Comparison of ENCODE assay signal across 18 cellular contexts in the genomic region with DNA sequence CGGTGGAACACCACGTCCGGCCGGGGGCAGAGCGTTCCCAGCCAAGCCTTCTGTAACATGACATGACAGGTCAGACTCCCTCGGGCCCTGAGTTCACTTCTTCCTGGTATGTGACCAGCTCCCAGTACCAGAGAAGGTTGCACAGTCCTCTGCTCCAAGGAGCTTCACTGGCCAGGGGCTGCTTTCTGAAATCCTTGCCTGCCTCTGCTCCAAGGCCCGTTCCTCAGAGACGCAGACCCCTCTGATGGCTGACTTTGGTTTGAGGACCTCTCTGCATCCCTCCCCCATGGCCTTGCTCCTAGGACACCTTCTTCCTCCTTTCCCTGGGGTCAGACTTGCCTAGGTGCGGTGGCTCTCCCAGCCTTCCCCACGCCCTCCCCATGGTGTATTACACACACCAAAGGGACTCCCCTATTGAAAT. TPM values are rescaled to one million over a fixed set of nuclear protein-coding genes. Genes with fewer than 3 reads are reported as not detected.
DNase-seq lines count a peak whose midpoint lies in the region; ATAC-seq and TF ChIP-seq lines count a peak whose summit lies in the region.
"Had no signal": no experiment of that assay in that cellular context is flagged by ENCODE, and none has a peak within 500 bp of the region (broad histone marks: within the 10 kb centered on the region; RNA-seq: fewer than 3 reads in every experiment).

No MANE protein-coding gene starts in this region.

- no peak overlapping the region for H3K27ac Mint-ChIP-seq in activated CD8-positive, alpha-beta memory T cell treated with anti-CD3 and anti-CD28 coated beads, Interleukin-2, amount 10 ng/mL, durations not matched to agents 7 days and 5 days
- no peak overlapping the region for H3K27ac Mint-ChIP-seq in activated CD4-positive, alpha-beta memory T cell treated with anti-CD3 and anti-CD28 coated beads for 36 hours
- peak overlapping the region; percentile 100 for H3K27ac Mint-ChIP-seq in glutamatergic neuron (ENCODE audit: unreplicated experiment)
- H3K27ac Mint-ChIP-seq: activated B cell treated with CpG ODN at 0.5 μM for 24 hours; activated naive CD8-positive, alpha-beta T cell treated with anti-CD3 and anti-CD28 coated beads, Interleukin-2, amount 10 ng/mL, durations not matched to agents 7 days and 5 days had no signal

- no peak for DNase-seq in activated CD8-positive, alpha-beta memory T cell treated with anti-CD3 and anti-CD28 coated beads, Interleukin-2, amount 10 ng/mL, durations not matched to agents 7 days and 5 days
- no peak for DNase-seq in activated CD8-positive, alpha-beta memory T cell treated with anti-CD3 and anti-CD28 coated beads, Interleukin-2, amount 50 U/mL, for 4 hours
- no peak for DNase-seq in activated CD4-positive, alpha-beta memory T cell treated with anti-CD3 and anti-CD28 coated beads for 36 hours
- DNase-seq in glutamatergic neuron, result no peak
- peak; percentile 59 to 62 for DNase-seq in trophoblast cell
- no peak for DNase-seq in DMS53 treated with DMSO at 0.1 percent for 48 hours (lab: John Stamatoyannopoulos, UW; ENCODE audit: unreplicated experiment)
- no peak for DNase-seq in NCI-H146 (lab: John Stamatoyannopoulos, UW)
- no peak for DNase-seq in MM.1S
- DNase-seq: activated B cell treated with CpG ODN at 0.5 μM for 24 hours; activated naive CD8-positive, alpha-beta T cell treated with anti-CD3 and anti-CD28 coated beads, Interleukin-2, amount 10 ng/mL, durations not matched to agents 7 days and 5 days; colonic mucosa; DMS79; NCI-H526 treated with DMSO at 0.1 percent for 48 hours; SIG-M5 had no signal

- H4K20me1 ChIP-seq in MM.1S (ENCODE audit: insufficient read depth, low read length), result no peaks in the 10 kb centered on the region

- H2BK120ac ChIP-seq in trophoblast cell (ENCODE audit: insufficient read depth, low read length, poor library complexity), result no peak overlapping the region

- H2AFZ ChIP-seq in trophoblast cell (ENCODE audit: insufficient read depth, low read length, poor library complexity) (no peak overlapping the region), MM.1S (ENCODE audit: low read length) (no peak overlapping the region)

- no peaks in the 10 kb centered on the region for H3K9me2 ChIP-seq in MM.1S (replicated peaks; ENCODE audit: insufficient read depth, low read length)

- H3K4me3 ChIP-seq in trophoblast cell (ENCODE audit: low read depth, low read length), result no peak overlapping the region
- H3K4me3 ChIP-seq in MM.1S (ENCODE audit: low read length), result no peak overlapping the region
- H3K4me3 ChIP-seq: colonic mucosa had no signal

- H3K4ac ChIP-seq in trophoblast cell (ENCODE audit: low read depth, low read length), result no peak overlapping the region

- no peaks in the 10 kb centered on the region for H3K9me3 Mint-ChIP-seq in activated CD8-positive, alpha-beta memory T cell treated with anti-CD3 and anti-CD28 coated beads, Interleukin-2, amount 10 ng/mL, durations not matched to agents 7 days and 5 days (ENCODE audit: low read depth)
- H3K9me3 Mint-ChIP-seq in activated CD4-positive, alpha-beta memory T cell treated with anti-CD3 and anti-CD28 coated beads for 36 hours, result no peaks in the 10 kb centered on the region
- H3K9me3 Mint-ChIP-seq in glutamatergic neuron (ENCODE audit: unreplicated experiment), result peaks cover 26% of the 10 kb centered on the region
- H3K9me3 Mint-ChIP-seq: activated B cell treated with CpG ODN at 0.5 μM for 24 hours; activated naive CD8-positive, alpha-beta T cell treated with anti-CD3 and anti-CD28 coated beads, Interleukin-2, amount 10 ng/mL, durations not matched to agents 7 days and 5 days; IgD-negative memory B cell had no signal

- POLR2A ChIA-PET in activated CD4-positive, alpha-beta memory T cell treated with anti-CD3 and anti-CD28 coated beads for 36 hours (lab: Charles Lee), result no interaction called here

- H4K91ac ChIP-seq in trophoblast cell (ENCODE audit: low read depth, low read length), result no peak overlapping the region

- no peak overlapping the region for H3K14ac ChIP-seq in trophoblast cell (ENCODE audit: low read length)

- H3K4me1 ChIP-seq in trophoblast cell (ENCODE audit: control insufficient read depth in 1 of 2, insufficient read depth in 2 of 2, low read length in 2 of 2) (peaks cover 12 to 21% of the 10 kb centered on the region in 2 experiments), MM.1S (ENCODE audit: low read length) (peaks cover 4% of the 10 kb centered on the region; the same call in 1 of the 2 replicates)
- H3K4me1 ChIP-seq: colonic mucosa had no signal

- no peaks in the 10 kb centered on the region for H3K27me3 ChIP-seq in trophoblast cell (ENCODE audit: insufficient read depth, low read length)
- H3K27me3 ChIP-seq in MM.1S (replicated peaks; ENCODE audit: insufficient read depth, low read length), result peaks cover 56% of the 10 kb centered on the region
- H3K27me3 ChIP-seq: colonic mucosa, vagina had no signal

- no peak overlapping the region for H2BK12ac ChIP-seq in trophoblast cell (ENCODE audit: low read length)

- H3K9ac ChIP-seq in trophoblast cell (ENCODE audit: low read length), result no peak overlapping the region
- no peak overlapping the region for H3K9ac ChIP-seq in MM.1S (ENCODE audit: low read length)

- peak overlapping the region; percentile 17 for H4K8ac ChIP-seq in trophoblast cell (ENCODE audit: low read depth, low read length)

- peak overlapping the region; percentile 9 for H3K4me3 Mint-ChIP-seq in activated CD8-positive, alpha-beta memory T cell treated with anti-CD3 and anti-CD28 coated beads, Interleukin-2, amount 10 ng/mL, durations not matched to agents 7 days and 5 days
- peak overlapping the region; percentile 13 for H3K4me3 Mint-ChIP-seq in activated CD4-positive, alpha-beta memory T cell treated with anti-CD3 and anti-CD28 coated beads for 36 hours
- H3K4me3 Mint-ChIP-seq in glutamatergic neuron (ENCODE audit: unreplicated experiment), result peak overlapping the region; percentile 100

- peaks cover 3% of the 10 kb centered on the region for H3K9me3 ChIP-seq in trophoblast cell (ENCODE audit: insufficient read depth, low read depth, low read length)
- H3K9me3 ChIP-seq in MM.1S (replicated peaks; ENCODE audit: insufficient read depth, low read length), result no peaks in the 10 kb centered on the region
- H3K9me3 ChIP-seq: colonic mucosa, HAP-1, vagina had no signal

- H2AK5ac ChIP-seq in trophoblast cell (ENCODE audit: low read length), result no peak overlapping the region

- no peaks in the 10 kb centered on the region for H3K36me3 Mint-ChIP-seq in activated CD8-positive, alpha-beta memory T cell treated with anti-CD3 and anti-CD28 coated beads, Interleukin-2, amount 10 ng/mL, durations not matched to agents 7 days and 5 days
- peaks cover 2% of the 10 kb centered on the region for H3K36me3 Mint-ChIP-seq in activated CD4-positive, alpha-beta memory T cell treated with anti-CD3 and anti-CD28 coated beads for 36 hours
- H3K36me3 Mint-ChIP-seq in glutamatergic neuron (ENCODE audit: unreplicated experiment), result no peaks in the 10 kb centered on the region
- H3K36me3 Mint-ChIP-seq: activated naive CD8-positive, alpha-beta T cell treated with anti-CD3 and anti-CD28 coated beads, Interleukin-2, amount 10 ng/mL, durations not matched to agents 7 days and 5 days had no signal

- no peak overlapping the region for H3K23ac ChIP-seq in trophoblast cell (ENCODE audit: low read length)

- H3K27ac ChIP-seq in trophoblast cell (ENCODE audit: low read depth, low read length) (no peak overlapping the region), MM.1S (ENCODE audit: low read length) (no peak overlapping the region)
- H3K27ac ChIP-seq: colonic mucosa, foreskin keratinocyte, vagina had no signal

- H4K12ac ChIP-seq in trophoblast cell (ENCODE audit: low read depth, low read length), result no peak overlapping the region

- peaks cover 24% of the 10 kb centered on the region for H3K4me1 Mint-ChIP-seq in activated CD8-positive, alpha-beta memory T cell treated with anti-CD3 and anti-CD28 coated beads, Interleukin-2, amount 10 ng/mL, durations not matched to agents 7 days and 5 days
- H3K4me1 Mint-ChIP-seq in activated CD4-positive, alpha-beta memory T cell treated with anti-CD3 and anti-CD28 coated beads for 36 hours (ENCODE audit: low read depth), result peaks cover 23% of the 10 kb centered on the region
- H3K4me1 Mint-ChIP-seq in glutamatergic neuron (ENCODE audit: low read depth, unreplicated experiment), result peaks cover 27% of the 10 kb centered on the region

- no peak overlapping the region for H2BK5ac ChIP-seq in trophoblast cell (ENCODE audit: low read depth, low read length, poor library complexity)

- peaks cover 4% of the 10 kb centered on the region for H3K27me3 Mint-ChIP-seq in activated CD8-positive, alpha-beta memory T cell treated with anti-CD3 and anti-CD28 coated beads, Interleukin-2, amount 10 ng/mL, durations not matched to agents 7 days and 5 days
- H3K27me3 Mint-ChIP-seq in activated CD4-positive, alpha-beta memory T cell treated with anti-CD3 and anti-CD28 coated beads for 36 hours, result no peaks in the 10 kb centered on the region
- H3K27me3 Mint-ChIP-seq in glutamatergic neuron (ENCODE audit: unreplicated experiment), result peaks cover 17% of the 10 kb centered on the region
- H3K27me3 Mint-ChIP-seq: activated B cell treated with CpG ODN at 0.5 μM for 24 hours; activated naive CD8-positive, alpha-beta T cell treated with anti-CD3 and anti-CD28 coated beads, Interleukin-2, amount 10 ng/mL, durations not matched to agents 7 days and 5 days; IgD-negative memory B cell had no signal

- no peaks in the 10 kb centered on the region for H3F3A ChIP-seq in MM.1S (ENCODE audit: insufficient read depth, low read length)

- no peak for TF ChIP-seq CTCF in glutamatergic neuron (IDR thresholded peaks at IDR 0.05; ENCODE audit: partially characterized antibody, unreplicated experiment)
- no peak for TF ChIP-seq CTCF in MM.1S (IDR thresholded peaks at IDR 0.05; ENCODE audit: low read length)

- peak overlapping the region; percentile 1 for H3K18ac ChIP-seq in trophoblast cell (ENCODE audit: low read length)

- intact Hi-C loops in activated CD4-positive, alpha-beta memory T cell treated with anti-CD3 and anti-CD28 coated beads for 36 hours (cut with micrococcal nuclease), result no loop called here

- WGBS in trophoblast cell (ENCODE audit: extremely low coverage, insufficient coverage, insufficient read length), result no CpG with 5 or more reads among the region's 10 CpGs

- H3K4me2 ChIP-seq in trophoblast cell (ENCODE audit: low read length) (no peak overlapping the region), MM.1S (ENCODE audit: low read depth, low read length) (no peak overlapping the region)

- no peak for ATAC-seq in activated CD8-positive, alpha-beta memory T cell treated with anti-CD3 and anti-CD28 coated beads, Interleukin-2, amount 10 ng/mL, durations not matched to agents 7 days and 5 days
- ATAC-seq: foreskin keratinocyte had no signal

- peaks cover 8% of the 10 kb centered on the region for H3K79me1 ChIP-seq in trophoblast cell (ENCODE audit: low read length)

- peaks cover 11% of the 10 kb centered on the region for H3K79me2 ChIP-seq in trophoblast cell (ENCODE audit: control insufficient read depth, insufficient read depth, low read length, poor library complexity)
- no peaks in the 10 kb centered on the region for H3K79me2 ChIP-seq in MM.1S (ENCODE audit: low read length)

- H3K36me3 ChIP-seq in trophoblast cell (ENCODE audit: control insufficient read depth in 1 of 2, insufficient read depth in 2 of 2, low read length in 2 of 2), result no peaks in the 10 kb centered on the region
- H3K36me3 ChIP-seq in MM.1S (replicated peaks; ENCODE audit: insufficient read depth, low read length), result no peaks in the 10 kb centered on the region
- H3K36me3 ChIP-seq: colonic mucosa, HAP-1, vagina had no signal

- CTCF ChIA-PET in activated CD8-positive, alpha-beta memory T cell treated with anti-CD3 and anti-CD28 coated beads, Interleukin-2, amount 10 ng/mL, durations not matched to agents 7 days and 5 days (lab: Charles Lee), result interaction anchor here (1.3 kb wide), 1 partner anchor 156 kb away, joined by 3 read pairs; no protein-coding TSS in a partner anchor
- CTCF ChIA-PET in activated CD4-positive, alpha-beta memory T cell treated with anti-CD3 and anti-CD28 coated beads for 36 hours (lab: Charles Lee), result no interaction called here

RNA-seq across cellular contexts. Expression of a gene that starts 1.7 kb away (rescaled TPM):
- total RNA-seq in activated CD8-positive, alpha-beta memory T cell treated with anti-CD3 and anti-CD28 coated beads, Interleukin-2, amount 10 ng/mL, durations not matched to agents 7 days and 5 days, result 10 to 100 TPM; 31.9 to 34.7 TPM
- 10 to 100 TPM; 28.0 to 29.6 TPM for total RNA-seq in activated CD4-positive, alpha-beta memory T cell treated with anti-CD3 and anti-CD28 coated beads for 36 hours
- total RNA-seq in glutamatergic neuron (ENCODE audit: unreplicated experiment), result 384 TPM
- polyA plus RNA-seq in trophoblast cell (2013), result 38.1 and 40.0 TPM in 2 replicates

RNA-seq across cellular contexts. Expression of a gene that starts 43.9 kb away (rescaled TPM):
- total RNA-seq in activated CD8-positive, alpha-beta memory T cell treated with anti-CD3 and anti-CD28 coated beads, Interleukin-2, amount 10 ng/mL, durations not matched to agents 7 days and 5 days, result 100 to 1,000 TPM; 145 to 161 TPM
- total RNA-seq in activated CD4-positive, alpha-beta memory T cell treated with anti-CD3 and anti-CD28 coated beads for 36 hours, result 100 to 1,000 TPM; 111 to 115 TPM
- 110 TPM for total RNA-seq in glutamatergic neuron (ENCODE audit: unreplicated experiment)
- polyA plus RNA-seq in trophoblast cell (2013), result 81.7 and 91.5 TPM in 2 replicates

Comparison
In these comparisons a context has a peak if more than half of its experiments do, and no peak if none do; other contexts are left out.
1. DNase-seq: peak in trophoblast cell (2 of 2); none in activated CD8-positive, alpha-beta memory T cell treated with anti-CD3 and anti-CD28 coated beads, Interleukin-2, amount 10 ng/mL, durations not matched to agents 7 days and 5 days (single experiment), activated CD8-positive, alpha-beta memory T cell treated with anti-CD3 and anti-CD28 coated beads, Interleukin-2, amount 50 U/mL, for 4 hours (single experiment), activated CD4-positive, alpha-beta memory T cell treated with anti-CD3 and anti-CD28 coated beads for 36 hours (single experiment), glutamatergic neuron (single experiment), DMS53 treated with DMSO at 0.1 percent for 48 hours (single experiment), NCI-H146 (single experiment) and MM.1S (single experiment).
2. H3K4me3 Mint-ChIP-seq: peak in every context shown above with its lines; median percentile 100 in glutamatergic neuron; 13 in activated CD4-positive, alpha-beta memory T cell treated with anti-CD3 and anti-CD28 coated beads for 36 hours; 9 in activated CD8-positive, alpha-beta memory T cell treated with anti-CD3 and anti-CD28 coated beads, Interleukin-2, amount 10 ng/mL, durations not matched to agents 7 days and 5 days.
3. RNA of a gene that starts 1.7 kb away (total RNA-seq): 384 TPM in glutamatergic neuron (single experiment); 31.9 to 34.7 TPM in activated CD8-positive, alpha-beta memory T cell treated with anti-CD3 and anti-CD28 coated beads, Interleukin-2, amount 10 ng/mL, durations not matched to agents 7 days and 5 days and 28.0 to 29.6 TPM in activated CD4-positive, alpha-beta memory T cell treated with anti-CD3 and anti-CD28 coated beads for 36 hours; every median in the first group is over 10 times any median in the second.